In the genomic region with DNA sequence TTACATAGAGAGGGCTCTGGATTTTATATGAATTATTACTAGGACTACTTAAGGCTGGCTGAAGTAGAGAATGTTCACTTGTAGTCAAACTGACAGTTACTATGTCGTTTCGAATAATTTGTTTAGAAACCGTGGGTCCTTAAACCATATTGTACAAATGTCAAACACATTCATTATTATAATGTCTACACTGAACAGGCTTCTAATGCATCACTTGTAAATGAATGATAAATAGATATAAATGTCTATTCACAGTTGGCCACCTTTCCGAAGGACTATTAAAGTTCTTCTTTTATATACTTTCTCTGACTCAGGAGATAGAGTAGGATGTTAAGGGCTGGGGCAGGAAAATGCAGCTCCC, we compare ENCODE assay signal across 28 cellular contexts.
"Had no signal": no experiment of that assay in that cellular context is flagged by ENCODE, and none has a peak within 500 bp of the region (broad histone marks: within the 10 kb centered on the region; RNA-seq: fewer than 3 reads in every experiment).

No MANE protein-coding gene starts in this region.

- H3K9me3 ChIP-seq: stomach, suprapubic skin, testis, thoracic aorta, thyroid gland, tibial artery, tibial nerve, transverse colon, upper lobe of left lung, upper lobe of right lung, uterus, vagina had no signal

- H3K27me3 Mint-ChIP-seq: stimulated activated memory B cell treated with anti-CD40 and anti-IgM and Interleukin-4, amounts not matched to agents 10 μg/mL and 1 μg/mL and 100 μg/mL, for 72 hours; stimulated activated naive CD8-positive, alpha-beta T cell treated with anti-CD3 and anti-CD28 coated beads, Interleukin-15, amount 100 ng/mL, for 72 hours; type B pancreatic cell had no signal

- H3K36me3 Mint-ChIP-seq: stimulated activated effector memory CD8-positive, alpha-beta T cell treated with anti-CD3 and anti-CD28 coated beads, Interleukin-12 subunit alpha, Interleukin-12 subunit beta, amount 100 ng/mL, for 72 hours; stimulated activated memory B cell treated with anti-CD40 and anti-IgM and Interleukin-4, amounts not matched to agents 10 μg/mL and 1 μg/mL and 100 μg/mL, for 72 hours; stimulated activated naive B cell treated with anti-CD40 and anti-IgM and Interleukin-4, amounts not matched to agents 10 μg/mL and 1 μg/mL and 100 μg/mL, for 72 hours had no signal

- H3K36me3 ChIP-seq: stomach, suprapubic skin, thoracic aorta, thyroid gland, tibial artery, tibial nerve, transverse colon, upper lobe of left lung, upper lobe of right lung, uterus, vagina had no signal

- ATAC-seq: stimulated activated effector memory CD8-positive, alpha-beta T cell treated with anti-CD3 and anti-CD28 coated beads, Interleukin-12 subunit alpha, Interleukin-12 subunit beta, amount 100 ng/mL, for 72 hours; stimulated activated memory B cell treated with anti-CD40 and anti-IgM and Interleukin-4, amounts not matched to agents 10 μg/mL and 1 μg/mL and 100 μg/mL, for 72 hours; stimulated activated naive B cell treated with anti-CD40 and anti-IgM and Interleukin-4, amounts not matched to agents 10 μg/mL and 1 μg/mL and 100 μg/mL, for 72 hours; stimulated activated naive CD8-positive, alpha-beta T cell treated with anti-CD3 and anti-CD28 coated beads, Interleukin-15, amount 100 ng/mL, for 72 hours; stimulated activated naive CD8-positive, alpha-beta T cell treated with anti-CD3 and anti-CD28 coated beads, Interleukin-15, Interleukin-2, amounts not matched to agents 100 U/mL and 50 U/mL, for 24 hours; upper lobe of right lung had no signal

- H3K9me3 Mint-ChIP-seq: stimulated activated naive B cell treated with anti-CD40 and anti-IgM and Interleukin-4, amounts not matched to agents 10 μg/mL and 1 μg/mL and 100 μg/mL, for 72 hours; stimulated activated naive CD8-positive, alpha-beta T cell treated with anti-CD3 and anti-CD28 coated beads, Interleukin-15, amount 100 ng/mL, for 72 hours; type B pancreatic cell had no signal

- H3K4me3 ChIP-seq: stomach, suprapubic skin, testis, thoracic aorta, thyroid gland, tibial artery, tibial nerve, transverse colon, upper lobe of left lung, upper lobe of right lung, uterus, vagina had no signal

- H3K4me3 Mint-ChIP-seq: stimulated activated effector memory CD8-positive, alpha-beta T cell treated with anti-CD3 and anti-CD28 coated beads, Interleukin-12 subunit alpha, Interleukin-12 subunit beta, amount 100 ng/mL, for 72 hours; stimulated activated memory B cell treated with anti-CD40 and anti-IgM and Interleukin-4, amounts not matched to agents 10 μg/mL and 1 μg/mL and 100 μg/mL, for 72 hours; stimulated activated naive B cell treated with anti-CD40 and anti-IgM and Interleukin-4, amounts not matched to agents 10 μg/mL and 1 μg/mL and 100 μg/mL, for 72 hours; stimulated activated naive CD8-positive, alpha-beta T cell treated with anti-CD3 and anti-CD28 coated beads, Interleukin-15, amount 100 ng/mL, for 72 hours; stimulated activated naive CD8-positive, alpha-beta T cell treated with anti-CD3 and anti-CD28 coated beads, Interleukin-15, Interleukin-2, amounts not matched to agents 100 ng/mL and 50 ng/mL, for 24 hours; type B pancreatic cell had no signal

- H3K4me1 ChIP-seq: testis, upper lobe of left lung, upper lobe of right lung, uterus, vagina had no signal

- H3K4me1 Mint-ChIP-seq: stimulated activated effector memory CD8-positive, alpha-beta T cell treated with anti-CD3 and anti-CD28 coated beads, Interleukin-12 subunit alpha, Interleukin-12 subunit beta, amount 100 ng/mL, for 72 hours; stimulated activated memory B cell treated with anti-CD40 and anti-IgM and Interleukin-4, amounts not matched to agents 10 μg/mL and 1 μg/mL and 100 μg/mL, for 72 hours; stimulated activated naive B cell treated with anti-CD40 and anti-IgM and Interleukin-4, amounts not matched to agents 10 μg/mL and 1 μg/mL and 100 μg/mL, for 72 hours; stimulated activated naive CD8-positive, alpha-beta T cell treated with anti-CD3 and anti-CD28 coated beads, Interleukin-15, amount 100 ng/mL, for 72 hours had no signal

- H3K27ac ChIP-seq: stomach, suprapubic skin, testis, thoracic aorta, thyroid gland, tibial artery, tibial nerve, transverse colon, upper lobe of left lung, upper lobe of right lung, uterus, vagina had no signal

- DNase-seq: stimulated activated CD4-positive, alpha-beta T cell treated with anti-CD3 and anti-CD28 coated beads, Interleukin-2, amount 100 ng/mL, for 48 hours; stimulated activated CD4-positive, alpha-beta T cell treated with anti-CD3 and anti-CD28 coated beads, Interleukin-4, amount 100 ng/mL, for 1 hour; stimulated activated CD4-positive, alpha-beta T cell treated with anti-CD3 and anti-CD28 coated beads, Interleukin-4, amount 100 ng/mL, for 24 hours; stimulated activated CD4-positive, alpha-beta T cell treated with anti-CD3 and anti-CD28 coated beads, Interleukin-4, amount 100 ng/mL, for 4 hours; stimulated activated CD8-positive, alpha-beta memory T cell treated with anti-CD3 and anti-CD28 coated beads, Interleukin-4, amount 100 ng/mL, for 48 hours; stimulated activated naive B cell treated with anti-CD40 and anti-IgM and Interleukin-4, amounts not matched to agents 10 μg/mL and 1 μg/mL and 100 μg/mL, for 72 hours; stimulated activated naive CD4-positive, alpha-beta T cell; stimulated activated naive CD4-positive, alpha-beta T cell treated with Interleukin-2 at 50 U/mL for 16 hours; stimulated activated naive CD8-positive, alpha-beta T cell treated with anti-CD3 and anti-CD28 coated beads, Interleukin-15, amount 100 ng/mL, for 72 hours; stimulated activated naive CD8-positive, alpha-beta T cell treated with anti-CD3 and anti-CD28 coated beads, Interleukin-15, Interleukin-2, amounts not matched to agents 100 U/mL and 50 U/mL, for 24 hours; stomach; substantia nigra; testis; thyroid gland; tibial artery; transverse colon; trophoblast cell; upper lobe of left lung; upper lobe of right lung; uterus had no signal

- H3K27ac Mint-ChIP-seq: stimulated activated effector memory CD8-positive, alpha-beta T cell treated with anti-CD3 and anti-CD28 coated beads, Interleukin-12 subunit alpha, Interleukin-12 subunit beta, amount 100 ng/mL, for 72 hours; stimulated activated memory B cell treated with anti-CD40 and anti-IgM and Interleukin-4, amounts not matched to agents 10 μg/mL and 1 μg/mL and 100 μg/mL, for 72 hours; stimulated activated naive B cell treated with anti-CD40 and anti-IgM and Interleukin-4, amounts not matched to agents 10 μg/mL and 1 μg/mL and 100 μg/mL, for 72 hours; stimulated activated naive CD8-positive, alpha-beta T cell treated with anti-CD3 and anti-CD28 coated beads, Interleukin-15, amount 100 ng/mL, for 72 hours; stimulated activated naive CD8-positive, alpha-beta T cell treated with anti-CD3 and anti-CD28 coated beads, Interleukin-15, Interleukin-2, amounts not matched to agents 100 ng/mL and 50 ng/mL, for 24 hours; type B pancreatic cell had no signal

- H3K27me3 ChIP-seq: stomach, suprapubic skin, testis, thyroid gland, tibial artery, tibial nerve, transverse colon, upper lobe of left lung, upper lobe of right lung, uterus, vagina had no signal
